ENCODE assay signal across 13 cellular contexts in the genomic region with DNA sequence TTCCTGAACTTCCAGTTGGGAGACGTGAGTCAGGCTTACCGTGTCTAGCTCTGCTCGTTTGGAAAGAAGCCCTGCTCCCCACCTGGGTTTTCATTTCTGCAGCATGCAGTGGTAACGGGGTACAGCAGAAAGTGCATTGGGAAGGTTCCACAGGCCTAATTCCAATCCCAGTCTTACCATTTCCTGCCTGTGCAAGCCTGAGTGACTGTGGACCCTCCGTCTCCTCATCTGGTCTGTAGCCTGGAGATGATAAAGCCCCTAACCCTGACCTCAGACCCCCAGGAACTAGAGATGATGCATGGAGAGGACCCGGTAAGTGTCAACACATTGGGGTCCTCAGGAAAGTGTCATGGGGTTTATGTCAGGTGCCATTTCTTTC. TPM values are rescaled to one million over a fixed set of nuclear protein-coding genes. Genes with fewer than 3 reads are reported as not detected.
DNase-seq lines count a peak whose midpoint lies in the region; ATAC-seq and TF ChIP-seq lines count a peak whose summit lies in the region.
"Had no signal": no experiment of that assay in that cellular context is flagged by ENCODE, and none has a peak within 500 bp of the region (broad histone marks: within the 10 kb centered on the region; RNA-seq: fewer than 3 reads in every experiment).

No MANE protein-coding gene starts in this region.

- peaks cover 5% of the 10 kb centered on the region for H3K9me3 Mint-ChIP-seq in stimulated activated naive CD8-positive, alpha-beta T cell treated with anti-CD3 and anti-CD28 coated beads, Interleukin-15, Interleukin-2, amounts not matched to agents 100 ng/mL and 50 ng/mL, for 24 hours
- peaks cover 8% of the 10 kb centered on the region for H3K9me3 Mint-ChIP-seq in activated naive CD8-positive, alpha-beta T cell treated with anti-CD3 and anti-CD28 coated beads for 36 hours
- H3K9me3 Mint-ChIP-seq in neural progenitor cell = peaks cover 4% of the 10 kb centered on the region

- H3K4me3 ChIP-seq in mucosa of stomach (ENCODE audit: low read length) (no peak overlapping the region), neural progenitor cell (no peak overlapping the region)
- H3K4me3 ChIP-seq: lung, skin epidermis had no signal

- peaks cover 59% of the 10 kb centered on the region for H3K4me1 Mint-ChIP-seq in stimulated activated naive CD8-positive, alpha-beta T cell treated with anti-CD3 and anti-CD28 coated beads, Interleukin-15, Interleukin-2, amounts not matched to agents 100 ng/mL and 50 ng/mL, for 24 hours (ENCODE audit: low read depth)
- peaks cover 63% of the 10 kb centered on the region for H3K4me1 Mint-ChIP-seq in activated naive CD8-positive, alpha-beta T cell treated with anti-CD3 and anti-CD28 coated beads for 36 hours
- H3K4me1 Mint-ChIP-seq in neural progenitor cell = peaks cover 29% of the 10 kb centered on the region

- H3K27ac ChIP-seq in neural progenitor cell = no peak overlapping the region
- H3K27ac ChIP-seq: brain microvascular endothelial cell had no signal

- peak overlapping the region; percentile 67 for H3K4me3 Mint-ChIP-seq in stimulated activated naive CD8-positive, alpha-beta T cell treated with anti-CD3 and anti-CD28 coated beads, Interleukin-15, Interleukin-2, amounts not matched to agents 100 ng/mL and 50 ng/mL, for 24 hours
- H3K4me3 Mint-ChIP-seq in activated naive CD8-positive, alpha-beta T cell treated with anti-CD3 and anti-CD28 coated beads for 36 hours = peak overlapping the region; percentile 30
- no peak overlapping the region for H3K4me3 Mint-ChIP-seq in neural progenitor cell

- H4K20me1 ChIP-seq in neural progenitor cell (ENCODE audit: low read depth) = no peaks in the 10 kb centered on the region

- H3K27me3 ChIP-seq in mucosa of stomach (ENCODE audit: control insufficient read depth, insufficient read depth, low read length) = no peaks in the 10 kb centered on the region
- peaks cover 4% of the 10 kb centered on the region for H3K27me3 ChIP-seq in neural progenitor cell
- H3K27me3 ChIP-seq: brain microvascular endothelial cell had no signal

- no peaks in the 10 kb centered on the region for H3F3A ChIP-seq in neural progenitor cell (ENCODE audit: low read depth)

- H3K9me3 ChIP-seq in mucosa of stomach (ENCODE audit: control insufficient read depth, low read length) = no peaks in the 10 kb centered on the region
- no peaks in the 10 kb centered on the region for H3K9me3 ChIP-seq in neural progenitor cell (ENCODE audit: low read depth)

- H3K27ac Mint-ChIP-seq in stimulated activated naive CD8-positive, alpha-beta T cell treated with anti-CD3 and anti-CD28 coated beads, Interleukin-15, Interleukin-2, amounts not matched to agents 100 ng/mL and 50 ng/mL, for 24 hours = peak overlapping the region; percentile 91
- H3K27ac Mint-ChIP-seq in activated naive CD8-positive, alpha-beta T cell treated with anti-CD3 and anti-CD28 coated beads for 36 hours = peak overlapping the region; percentile 98
- no peak overlapping the region for H3K27ac Mint-ChIP-seq in neural progenitor cell

- no peaks in the 10 kb centered on the region for H3K27me3 Mint-ChIP-seq in stimulated activated naive CD8-positive, alpha-beta T cell treated with anti-CD3 and anti-CD28 coated beads, Interleukin-15, Interleukin-2, amounts not matched to agents 100 ng/mL and 50 ng/mL, for 24 hours
- no peaks in the 10 kb centered on the region for H3K27me3 Mint-ChIP-seq in activated naive CD8-positive, alpha-beta T cell treated with anti-CD3 and anti-CD28 coated beads for 36 hours
- H3K27me3 Mint-ChIP-seq in neural progenitor cell (ENCODE audit: insufficient read depth, low read depth) = peaks cover 7% of the 10 kb centered on the region

- H3K36me3 Mint-ChIP-seq in stimulated activated naive CD8-positive, alpha-beta T cell treated with anti-CD3 and anti-CD28 coated beads, Interleukin-15, Interleukin-2, amounts not matched to agents 100 ng/mL and 50 ng/mL, for 24 hours (ENCODE audit: low read depth) = peaks cover 9% of the 10 kb centered on the region
- H3K36me3 Mint-ChIP-seq in activated naive CD8-positive, alpha-beta T cell treated with anti-CD3 and anti-CD28 coated beads for 36 hours = peaks cover 34% of the 10 kb centered on the region
- no peaks in the 10 kb centered on the region for H3K36me3 Mint-ChIP-seq in neural progenitor cell

- no peaks in the 10 kb centered on the region for H3K79me2 ChIP-seq in neural progenitor cell (ENCODE audit: low read depth)

- no peak for DNase-seq in stimulated activated naive CD8-positive, alpha-beta T cell treated with anti-CD3 and anti-CD28 coated beads, Interleukin-15, Interleukin-2, amounts not matched to agents 100 U/mL and 50 U/mL, for 24 hours
- no peak for DNase-seq in activated naive CD8-positive, alpha-beta T cell treated with anti-CD3 and anti-CD28 coated beads for 36 hours
- DNase-seq in NCI-H526 treated with DMSO at 0.1 percent for 48 hours (lab: John Stamatoyannopoulos, UW) (no peak), neural progenitor cell (ENCODE audit: low spot score) (no peak)
- DNase-seq: brain microvascular endothelial cell had no signal

- H3K9ac ChIP-seq in mucosa of stomach (ENCODE audit: low read length) (peak overlapping the region; percentile 48), neural progenitor cell (no peak overlapping the region)

- no peak for TF ChIP-seq CTCF in neural progenitor cell (IDR thresholded peaks at IDR 0.05)

- H3K4me2 ChIP-seq in neural progenitor cell = no peak overlapping the region

- H3K36me3 ChIP-seq in mucosa of stomach (ENCODE audit: control insufficient read depth, insufficient read depth, low read length) (no peaks in the 10 kb centered on the region), neural progenitor cell (no peaks in the 10 kb centered on the region)
- H3K36me3 ChIP-seq: brain microvascular endothelial cell had no signal

- no peak overlapping the region for H2AFZ ChIP-seq in neural progenitor cell (replicated peaks)

- ATAC-seq in stimulated activated naive CD8-positive, alpha-beta T cell treated with anti-CD3 and anti-CD28 coated beads, Interleukin-15, Interleukin-2, amounts not matched to agents 100 U/mL and 50 U/mL, for 24 hours = no peak
- ATAC-seq in GM19397 (IDR thresholded peaks at IDR 0.05; ENCODE audit: unreplicated experiment) = no peak
- no peak for ATAC-seq in GM21447 (IDR thresholded peaks at IDR 0.05; ENCODE audit: unreplicated experiment)

- H3K4me1 ChIP-seq in mucosa of stomach (ENCODE audit: control insufficient read depth, insufficient read depth, low read length) = peaks cover 44% of the 10 kb centered on the region
- H3K4me1 ChIP-seq in neural progenitor cell = peaks cover 11% of the 10 kb centered on the region

RNA-seq across cellular contexts. Expression of a gene that starts 5.8 kb away (rescaled TPM):
- total RNA-seq in activated naive CD8-positive, alpha-beta T cell treated with anti-CD3 and anti-CD28 coated beads for 36 hours = 100 to 1,000 TPM; 194 to 198 TPM
- total RNA-seq in neural progenitor cell (ENCODE audit: low replicate concordance) = 0.02 and 0.87 TPM in 2 replicates

RNA-seq across cellular contexts. Expression of a gene that starts 40.6 kb away (rescaled TPM):
- total RNA-seq in activated naive CD8-positive, alpha-beta T cell treated with anti-CD3 and anti-CD28 coated beads for 36 hours = under 1 TPM; 0.19 to 0.30 TPM
- total RNA-seq in neural progenitor cell (ENCODE audit: low replicate concordance) = not detected in 2 replicates
- total RNA-seq: fibroblast of villous mesenchyme, H7 had no signal

Comparison
In these comparisons a context has a peak if more than half of its experiments do, and no peak if none do; other contexts are left out.
1. RNA of a gene that starts 5.8 kb away (total RNA-seq): 194 to 198 TPM in activated naive CD8-positive, alpha-beta T cell treated with anti-CD3 and anti-CD28 coated beads for 36 hours; 0.02 to 0.87 TPM in neural progenitor cell; every median in the first group is over 100 times any median in the second.